9 cellular contexts compared by ENCODE assay signal in genomic region chr2:201532686-201533304, GRCh38.
DNase-seq lines count a peak whose midpoint lies in the region; ATAC-seq and TF ChIP-seq lines count a peak whose summit lies in the region.
"Had no signal": no experiment of that assay in that cellular context is flagged by ENCODE, and none has a peak within 500 bp of the region (broad histone marks: within the 10 kb centered on the region; RNA-seq: fewer than 3 reads in every experiment).

No MANE protein-coding gene starts in this region.

- peaks cover 11% of the 10 kb centered on the region for H3K9me3 ChIP-seq in MG63
- no peaks in the 10 kb centered on the region for H3K9me3 ChIP-seq in CD4-positive, alpha-beta memory T cell (ENCODE audit: control insufficient read depth in 1 of 2, low read length in 2 of 2)

- intact Hi-C loops in CD4-positive, alpha-beta memory T cell (cut with micrococcal nuclease): no loop called here

- H3K4me3 Mint-ChIP-seq in CD4-positive, alpha-beta memory T cell: no peak overlapping the region
- H3K4me3 Mint-ChIP-seq: dendritic cell treated with granulocyte-macrophage colony-stimulating factor and Interleukin-4, amounts not matched to agents 40 ng/mL and 50 ng/mL, for 4 days had no signal

- no peak overlapping the region for H3K27ac Mint-ChIP-seq in CD4-positive, alpha-beta memory T cell
- H3K27ac Mint-ChIP-seq: dendritic cell treated with granulocyte-macrophage colony-stimulating factor and Interleukin-4, amounts not matched to agents 40 ng/mL and 50 ng/mL, for 4 days had no signal

- TF ChIP-seq CTCF in GM13976 (IDR thresholded peaks at IDR 0.05; ENCODE audit: borderline replicate concordance, control extremely low read depth, extremely low read depth, insufficient read depth, missing control alignments) (no peak), fibroblast of the aortic adventitia (IDR thresholded peaks at IDR 0.05; ENCODE audit: insufficient read depth, low read length) (no peak)

- no peak overlapping the region for H3K4me3 ChIP-seq in MG63
- H3K4me3 ChIP-seq in fibroblast of the aortic adventitia (ENCODE audit: low read depth, low read length): no peak overlapping the region
- H3K4me3 ChIP-seq in CD4-positive, alpha-beta memory T cell (ENCODE audit: low read length in 2 of 2): no peak overlapping the region

- CTCF ChIA-PET in CD4-positive, alpha-beta memory T cell (lab: Charles Lee; ENCODE audit: partially characterized antibody): interaction anchor here (0.6 kb wide), 1 partner anchor 1760 kb away, joined by 3 read pairs; no protein-coding TSS in a partner anchor

- POLR2A ChIA-PET in CD4-positive, alpha-beta memory T cell (lab: Charles Lee; ENCODE audit: partially characterized antibody): no interaction called here

- H3K27me3 Mint-ChIP-seq in CD4-positive, alpha-beta memory T cell: no peaks in the 10 kb centered on the region
- H3K27me3 Mint-ChIP-seq: dendritic cell treated with granulocyte-macrophage colony-stimulating factor and Interleukin-4, amounts not matched to agents 40 ng/mL and 50 ng/mL, for 4 days had no signal

- in situ Hi-C loops in GM13976 (cut with MboI; ENCODE audit: low sequenced_read_pairs, unreplicated experiment): no loop called here

- H3K27ac ChIP-seq in CD4-positive, alpha-beta memory T cell (ENCODE audit: low read depth, low read length): no peak overlapping the region

- peak; percentile 94 for ATAC-seq in GM21825 (IDR thresholded peaks at IDR 0.05; ENCODE audit: unreplicated experiment)

- H3K36me3 ChIP-seq in MG63: no peaks in the 10 kb centered on the region
- H3K36me3 ChIP-seq in CD4-positive, alpha-beta memory T cell (ENCODE audit: insufficient read depth, low read length): no peaks in the 10 kb centered on the region

- no peaks in the 10 kb centered on the region for H3K4me1 Mint-ChIP-seq in CD4-positive, alpha-beta memory T cell

- peaks cover 2 to 53% (median 23%) of the 10 kb centered on the region in 8 donors for H3K9me3 Mint-ChIP-seq in CD4-positive, alpha-beta memory T cell

- no peaks in the 10 kb centered on the region for H3K27me3 ChIP-seq in MG63
- H3K27me3 ChIP-seq in CD4-positive, alpha-beta memory T cell (ENCODE audit: insufficient read depth, low read length): no peaks in the 10 kb centered on the region

- H3K36me3 Mint-ChIP-seq in CD4-positive, alpha-beta memory T cell: peaks cover 0 to 6% of the 10 kb centered on the region in 2 donors

- DNase-seq in GM13976 (ENCODE audit: low spot score): peak; percentile 41
- peak; percentile 8 for DNase-seq in MG63
- DNase-seq in fibroblast of the aortic adventitia (ENCODE audit: low read depth): peak; percentile 83
- DNase-seq in putamen (ENCODE audit: low spot score): no peak
- DNase-seq in NCI-H2171 treated with DMSO at 0.1 percent for 48 hours (lab: John Stamatoyannopoulos, UW): no peak
- no peak for DNase-seq in CD4-positive, alpha-beta memory T cell
- DNase-seq in stimulated activated naive CD4-positive, alpha-beta T cell treated with Interleukin-2 at 50 U/mL for 16 hours (lab: John Stamatoyannopoulos, UW): no peak

- H3K4me1 ChIP-seq in CD4-positive, alpha-beta memory T cell (ENCODE audit: insufficient read depth, low read length): no peaks in the 10 kb centered on the region

Comparison
In these comparisons a context has a peak if more than half of its experiments do, and no peak if none do; other contexts are left out.
1. DNase-seq: peak in GM13976 (single experiment), MG63 (single experiment) and fibroblast of the aortic adventitia (single experiment); none in putamen (single experiment), NCI-H2171 treated with DMSO at 0.1 percent for 48 hours (single experiment), CD4-positive, alpha-beta memory T cell (0 of 5) and stimulated activated naive CD4-positive, alpha-beta T cell treated with Interleukin-2 at 50 U/mL for 16 hours (single experiment).